In genomic region chr2:26980971-26981370, GRCh38 we compare ENCODE assay signal across 14 cellular contexts.
DNase-seq lines count a peak whose midpoint lies in the region; ATAC-seq and TF ChIP-seq lines count a peak whose summit lies in the region.
"Had no signal": no experiment of that assay in that cellular context is flagged by ENCODE, and none has a peak within 500 bp of the region (broad histone marks: within the 10 kb centered on the region; RNA-seq: fewer than 3 reads in every experiment).

No MANE protein-coding gene starts in this region.

- H3K4me1 Mint-ChIP-seq in activated naive CD8-positive, alpha-beta T cell treated with anti-CD3 and anti-CD28 coated beads, Interleukin-2, amount 50 U/mL, for 24 hours, result no peaks in the 10 kb centered on the region
- H3K4me1 Mint-ChIP-seq: CD14-positive monocyte had no signal

- H3K27ac ChIP-seq in VCaP (peak overlapping the region; percentile 92), stomach smooth muscle (ENCODE audit: low read length) (peak overlapping the region; percentile 60)
- H3K27ac ChIP-seq: A549 had no signal

- H3K36me3 Mint-ChIP-seq in activated naive CD8-positive, alpha-beta T cell treated with anti-CD3 and anti-CD28 coated beads, Interleukin-2, amount 50 U/mL, for 24 hours (ENCODE audit: low read depth), result no peaks in the 10 kb centered on the region
- H3K36me3 Mint-ChIP-seq: CD14-positive monocyte; CD8-positive, alpha-beta memory T cell had no signal

- no peak overlapping the region for H3K4me3 ChIP-seq in stomach smooth muscle (ENCODE audit: low read length in 2 of 2)
- H3K4me3 ChIP-seq: A549 had no signal

- H3K4me3 Mint-ChIP-seq in activated naive CD8-positive, alpha-beta T cell treated with anti-CD3 and anti-CD28 coated beads, Interleukin-2, amount 50 U/mL, for 24 hours, result no peak overlapping the region
- H3K4me3 Mint-ChIP-seq: CD14-positive monocyte; CD8-positive, alpha-beta memory T cell; HFFc6 had no signal

- peaks cover 20% of the 10 kb centered on the region for H3K4me1 ChIP-seq in stomach smooth muscle (ENCODE audit: control insufficient read depth, insufficient read depth, low read length)

- peaks cover 0 to 5% of the 10 kb centered on the region in 2 donors for H3K36me3 ChIP-seq in stomach smooth muscle (ENCODE audit: control insufficient read depth in 2 of 2, insufficient read depth in 2 of 2, low read length in 2 of 2)

- no peaks in the 10 kb centered on the region for H3K27me3 ChIP-seq in stomach smooth muscle (ENCODE audit: control insufficient read depth in 1 of 2, insufficient read depth in 2 of 2, low read length in 2 of 2)

- no peak for TF ChIP-seq CTCF in VCaP (conservative IDR thresholded peaks at IDR 0.05)

- peak overlapping the region in 1 of 2 donors; percentile 3 for H3K9ac ChIP-seq in stomach smooth muscle (ENCODE audit: low read length in 2 of 2)

- DNase-seq in foreskin melanocyte (peak; percentile 71), pons (ENCODE audit: low spot score) (peak; percentile 58), SKM-1 treated with dmso at 0.1 percent for 144 hours (lab: John Stamatoyannopoulos, UW; ENCODE audit: unreplicated experiment) (no peak), NCI-H128 (lab: John Stamatoyannopoulos, UW; ENCODE audit: unreplicated experiment) (no peak)
- no peak for DNase-seq in activated naive CD8-positive, alpha-beta T cell treated with anti-CD3 and anti-CD28 coated beads, Interleukin-2, amount 50 U/mL, for 24 hours
- DNase-seq: CD8-positive, alpha-beta memory T cell; DMS53; GF-D8; HCEC 1CT; HFFc6 had no signal

- H3K27ac Mint-ChIP-seq in activated naive CD8-positive, alpha-beta T cell treated with anti-CD3 and anti-CD28 coated beads, Interleukin-2, amount 50 U/mL, for 24 hours, result no peak overlapping the region
- H3K27ac Mint-ChIP-seq: CD14-positive monocyte, HFFc6 had no signal

- no peak for ATAC-seq in activated naive CD8-positive, alpha-beta T cell treated with anti-CD3 and anti-CD28 coated beads, Interleukin-2, amount 50 U/mL, for 24 hours

- H3K27me3 Mint-ChIP-seq in activated naive CD8-positive, alpha-beta T cell treated with anti-CD3 and anti-CD28 coated beads, Interleukin-2, amount 50 U/mL, for 24 hours, result no peaks in the 10 kb centered on the region

- H3K9me3 Mint-ChIP-seq in activated naive CD8-positive, alpha-beta T cell treated with anti-CD3 and anti-CD28 coated beads, Interleukin-2, amount 50 U/mL, for 24 hours, result no peaks in the 10 kb centered on the region
- H3K9me3 Mint-ChIP-seq: CD14-positive monocyte; CD8-positive, alpha-beta memory T cell; HFFc6 had no signal

- H3K9me3 ChIP-seq in stomach smooth muscle (ENCODE audit: control insufficient read depth in 2 of 2, low read length in 2 of 2), result no peaks in the 10 kb centered on the region
- H3K9me3 ChIP-seq: A549 had no signal

Comparison
In these comparisons a context has a peak if more than half of its experiments do, and no peak if none do; other contexts are left out.
1. DNase-seq: peak in foreskin melanocyte (single experiment) and pons (single experiment); none in activated naive CD8-positive, alpha-beta T cell treated with anti-CD3 and anti-CD28 coated beads, Interleukin-2, amount 50 U/mL, for 24 hours (single experiment), SKM-1 treated with dmso at 0.1 percent for 144 hours (single experiment) and NCI-H128 (single experiment).